Comparison of ENCODE assay signal across 3 cellular contexts in the genomic region with DNA sequence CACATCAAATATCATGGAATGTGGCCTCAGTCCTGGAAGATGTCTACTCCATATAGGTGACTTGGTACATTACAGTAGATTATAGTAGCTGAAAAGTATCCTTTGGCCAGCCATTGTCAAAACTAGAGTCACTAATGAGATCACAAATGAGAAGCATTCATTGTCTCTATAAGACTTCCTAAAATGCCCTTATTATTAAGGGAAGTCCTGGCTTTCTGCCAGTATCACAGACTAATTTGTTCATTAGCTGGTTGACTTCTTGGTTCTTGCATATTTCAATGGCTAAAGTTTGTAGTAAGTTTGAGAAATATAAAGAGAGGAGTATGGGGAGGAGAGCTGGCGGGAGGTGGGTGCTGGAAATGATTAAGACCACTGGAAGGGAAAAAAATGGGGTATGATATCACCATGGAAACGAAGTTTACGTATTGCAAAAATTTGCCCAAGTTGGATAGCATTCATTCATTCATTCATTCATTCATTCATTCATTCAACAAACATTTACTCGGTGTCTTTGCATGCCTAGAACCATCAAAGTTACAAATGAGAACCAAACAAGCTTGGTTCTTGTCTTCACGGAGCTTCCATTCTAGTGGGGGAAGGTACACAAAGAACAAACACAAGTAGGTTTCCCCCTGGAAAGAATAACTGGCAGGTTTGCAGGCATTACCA.
TF ChIP-seq lines count a peak whose summit lies in the region.

No MANE protein-coding gene starts in this region.

TF ChIP-seq in HepG2, 621 proteins besides CTCF, POLR2A, EP300 and RAD21:
- TF ChIP-seq KAT7 (CRISPR knock-in tag; IDR thresholded peaks at IDR 0.05; ENCODE audit: borderline replicate concordance) (no peak), ZNF24 (IDR thresholded peaks at IDR 0.05) (peak; percentile 45; the same call in 1 of the 2 replicates)

TF ChIP-seq in K562, 482 proteins besides CTCF, POLR2A, EP300 and RAD21:
- TF ChIP-seq, protein P1, sequence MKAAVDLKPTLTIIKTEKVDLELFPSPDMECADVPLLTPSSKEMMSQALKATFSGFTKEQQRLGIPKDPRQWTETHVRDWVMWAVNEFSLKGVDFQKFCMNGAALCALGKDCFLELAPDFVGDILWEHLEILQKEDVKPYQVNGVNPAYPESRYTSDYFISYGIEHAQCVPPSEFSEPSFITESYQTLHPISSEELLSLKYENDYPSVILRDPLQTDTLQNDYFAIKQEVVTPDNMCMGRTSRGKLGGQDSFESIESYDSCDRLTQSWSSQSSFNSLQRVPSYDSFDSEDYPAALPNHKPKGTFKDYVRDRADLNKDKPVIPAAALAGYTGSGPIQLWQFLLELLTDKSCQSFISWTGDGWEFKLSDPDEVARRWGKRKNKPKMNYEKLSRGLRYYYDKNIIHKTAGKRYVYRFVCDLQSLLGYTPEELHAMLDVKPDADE (conservative IDR thresholded peaks at IDR 0.05; ENCODE audit: control insufficient read depth, low read depth, low read length) = no peak
- 0 out of 2 replicates have a peak, but pooled peaks have one; percentile 18 for TF ChIP-seq ZNF316 (IDR thresholded peaks at IDR 0.05)
- peak; percentile 48 for TF ChIP-seq RFX1 (IDR thresholded peaks at IDR 0.05)
- TF ChIP-seq THRAP3 (IDR thresholded peaks at IDR 0.05; ENCODE audit: borderline replicate concordance) = no peak
- no peak for TF ChIP-seq ZNF224 (CRISPR knock-in tag; IDR thresholded peaks at IDR 0.05)
- TF ChIP-seq, protein P2, sequence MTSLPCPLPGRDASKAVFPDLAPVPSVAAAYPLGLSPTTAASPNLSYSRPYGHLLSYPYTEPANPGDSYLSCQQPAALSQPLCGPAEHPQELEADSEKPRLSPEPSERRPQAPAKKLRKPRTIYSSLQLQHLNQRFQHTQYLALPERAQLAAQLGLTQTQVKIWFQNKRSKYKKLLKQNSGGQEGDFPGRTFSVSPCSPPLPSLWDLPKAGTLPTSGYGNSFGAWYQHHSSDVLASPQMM (CRISPR knock-in tag; IDR thresholded peaks at IDR 0.05) = no peak
- TF ChIP-seq ELF2 (CRISPR knock-in tag; IDR thresholded peaks at IDR 0.05) = no peak
- TF ChIP-seq ZNF24 (IDR thresholded peaks at IDR 0.05) = peak; percentile 85
- TF ChIP-seq, protein P3, sequence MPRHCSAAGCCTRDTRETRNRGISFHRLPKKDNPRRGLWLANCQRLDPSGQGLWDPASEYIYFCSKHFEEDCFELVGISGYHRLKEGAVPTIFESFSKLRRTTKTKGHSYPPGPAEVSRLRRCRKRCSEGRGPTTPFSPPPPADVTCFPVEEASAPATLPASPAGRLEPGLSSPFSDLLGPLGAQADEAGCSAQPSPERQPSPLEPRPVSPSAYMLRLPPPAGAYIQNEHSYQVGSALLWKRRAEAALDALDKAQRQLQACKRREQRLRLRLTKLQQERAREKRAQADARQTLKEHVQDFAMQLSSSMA (CRISPR knock-in tag; IDR thresholded peaks at IDR 0.05) = no peak
- TF ChIP-seq CC2D1A (IDR thresholded peaks at IDR 0.05) = no peak
- TF ChIP-seq ZSCAN32 (CRISPR knock-in tag; IDR thresholded peaks at IDR 0.05) = no peak
- TF ChIP-seq NFIC (IDR thresholded peaks at IDR 0.05) = peak; percentile 56
- no peak for TF ChIP-seq GABPB2 (CRISPR knock-in tag; conservative IDR thresholded peaks at IDR 0.05)
- no peak for TF ChIP-seq TCF7 (IDR thresholded peaks at IDR 0.05; ENCODE audit: borderline replicate concordance)
- TF ChIP-seq MYNN (IDR thresholded peaks at IDR 0.05) = no peak
- no peak for TF ChIP-seq MYNN (CRISPR knock-in tag; IDR thresholded peaks at IDR 0.05)
- TF ChIP-seq NONO (IDR thresholded peaks at IDR 0.05; ENCODE audit: low read depth in 2 of 2, low read length in 1 of 2) = no peak
- no peak for TF ChIP-seq PTRF (tag; IDR thresholded peaks at IDR 0.05)
- TF ChIP-seq ZNF695 (CRISPR knock-in tag; IDR thresholded peaks at IDR 0.05) = no peak
- TF ChIP-seq, protein P4, sequence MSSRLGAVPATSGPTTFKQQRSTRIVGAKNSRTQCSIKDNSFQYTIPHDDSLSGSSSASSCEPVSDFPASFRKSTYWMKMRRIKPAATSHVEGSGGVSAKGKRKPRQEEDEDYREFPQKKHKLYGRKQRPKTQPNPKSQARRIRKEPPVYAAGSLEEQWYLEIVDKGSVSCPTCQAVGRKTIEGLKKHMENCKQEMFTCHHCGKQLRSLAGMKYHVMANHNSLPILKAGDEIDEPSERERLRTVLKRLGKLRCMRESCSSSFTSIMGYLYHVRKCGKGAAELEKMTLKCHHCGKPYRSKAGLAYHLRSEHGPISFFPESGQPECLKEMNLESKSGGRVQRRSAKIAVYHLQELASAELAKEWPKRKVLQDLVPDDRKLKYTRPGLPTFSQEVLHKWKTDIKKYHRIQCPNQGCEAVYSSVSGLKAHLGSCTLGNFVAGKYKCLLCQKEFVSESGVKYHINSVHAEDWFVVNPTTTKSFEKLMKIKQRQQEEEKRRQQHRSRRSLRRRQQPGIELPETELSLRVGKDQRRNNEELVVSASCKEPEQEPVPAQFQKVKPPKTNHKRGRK (tag; IDR thresholded peaks at IDR 0.05) = no peak
- TF ChIP-seq RHOXF2B (CRISPR knock-in tag; conservative IDR thresholded peaks at IDR 0.05) = no peak
- TF ChIP-seq, protein P5, sequence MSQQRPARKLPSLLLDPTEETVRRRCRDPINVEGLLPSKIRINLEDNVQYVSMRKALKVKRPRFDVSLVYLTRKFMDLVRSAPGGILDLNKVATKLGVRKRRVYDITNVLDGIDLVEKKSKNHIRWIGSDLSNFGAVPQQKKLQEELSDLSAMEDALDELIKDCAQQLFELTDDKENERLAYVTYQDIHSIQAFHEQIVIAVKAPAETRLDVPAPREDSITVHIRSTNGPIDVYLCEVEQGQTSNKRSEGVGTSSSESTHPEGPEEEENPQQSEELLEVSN (IDR thresholded peaks at IDR 0.05; ENCODE audit: borderline replicate concordance in 1 of 2, extremely low read depth in 1 of 2, insufficient read depth in 1 of 2, insufficient read length in 1 of 2, low read depth in 1 of 2, low read length in 1 of 2, poor library complexity in 1 of 2, severe bottlenecking in 1 of 2) = no peak

TF ChIP-seq in GM23338, 12 proteins besides CTCF, POLR2A, EP300 and RAD21:
- TF ChIP-seq ZNF114 (CRISPR knock-in tag; IDR thresholded peaks at IDR 0.05) = no peak
- no peak for TF ChIP-seq STAT1 (IDR thresholded peaks at IDR 0.05; ENCODE audit: unreplicated experiment)
- TF ChIP-seq, protein P6, sequence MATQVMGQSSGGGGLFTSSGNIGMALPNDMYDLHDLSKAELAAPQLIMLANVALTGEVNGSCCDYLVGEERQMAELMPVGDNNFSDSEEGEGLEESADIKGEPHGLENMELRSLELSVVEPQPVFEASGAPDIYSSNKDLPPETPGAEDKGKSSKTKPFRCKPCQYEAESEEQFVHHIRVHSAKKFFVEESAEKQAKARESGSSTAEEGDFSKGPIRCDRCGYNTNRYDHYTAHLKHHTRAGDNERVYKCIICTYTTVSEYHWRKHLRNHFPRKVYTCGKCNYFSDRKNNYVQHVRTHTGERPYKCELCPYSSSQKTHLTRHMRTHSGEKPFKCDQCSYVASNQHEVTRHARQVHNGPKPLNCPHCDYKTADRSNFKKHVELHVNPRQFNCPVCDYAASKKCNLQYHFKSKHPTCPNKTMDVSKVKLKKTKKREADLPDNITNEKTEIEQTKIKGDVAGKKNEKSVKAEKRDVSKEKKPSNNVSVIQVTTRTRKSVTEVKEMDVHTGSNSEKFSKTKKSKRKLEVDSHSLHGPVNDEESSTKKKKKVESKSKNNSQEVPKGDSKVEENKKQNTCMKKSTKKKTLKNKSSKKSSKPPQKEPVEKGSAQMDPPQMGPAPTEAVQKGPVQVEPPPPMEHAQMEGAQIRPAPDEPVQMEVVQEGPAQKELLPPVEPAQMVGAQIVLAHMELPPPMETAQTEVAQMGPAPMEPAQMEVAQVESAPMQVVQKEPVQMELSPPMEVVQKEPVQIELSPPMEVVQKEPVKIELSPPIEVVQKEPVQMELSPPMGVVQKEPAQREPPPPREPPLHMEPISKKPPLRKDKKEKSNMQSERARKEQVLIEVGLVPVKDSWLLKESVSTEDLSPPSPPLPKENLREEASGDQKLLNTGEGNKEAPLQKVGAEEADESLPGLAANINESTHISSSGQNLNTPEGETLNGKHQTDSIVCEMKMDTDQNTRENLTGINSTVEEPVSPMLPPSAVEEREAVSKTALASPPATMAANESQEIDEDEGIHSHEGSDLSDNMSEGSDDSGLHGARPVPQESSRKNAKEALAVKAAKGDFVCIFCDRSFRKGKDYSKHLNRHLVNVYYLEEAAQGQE (IDR thresholded peaks at IDR 0.05; ENCODE audit: unreplicated experiment) = no peak
- TF ChIP-seq ZNF331 (CRISPR knock-in tag; IDR thresholded peaks at IDR 0.05; ENCODE audit: low read depth) = no peak
- no peak for TF ChIP-seq NANOG (IDR thresholded peaks at IDR 0.05; ENCODE audit: borderline replicate concordance)
- TF ChIP-seq JUNB (IDR thresholded peaks at IDR 0.05; ENCODE audit: unreplicated experiment) = no peak
- no peak for TF ChIP-seq EZH2phosphoT487 (IDR thresholded peaks at IDR 0.05; ENCODE audit: unreplicated experiment)
- TF ChIP-seq EZH2 (IDR thresholded peaks at IDR 0.05; ENCODE audit: low read depth, unreplicated experiment) = no peak
- TF ChIP-seq, protein P7, sequence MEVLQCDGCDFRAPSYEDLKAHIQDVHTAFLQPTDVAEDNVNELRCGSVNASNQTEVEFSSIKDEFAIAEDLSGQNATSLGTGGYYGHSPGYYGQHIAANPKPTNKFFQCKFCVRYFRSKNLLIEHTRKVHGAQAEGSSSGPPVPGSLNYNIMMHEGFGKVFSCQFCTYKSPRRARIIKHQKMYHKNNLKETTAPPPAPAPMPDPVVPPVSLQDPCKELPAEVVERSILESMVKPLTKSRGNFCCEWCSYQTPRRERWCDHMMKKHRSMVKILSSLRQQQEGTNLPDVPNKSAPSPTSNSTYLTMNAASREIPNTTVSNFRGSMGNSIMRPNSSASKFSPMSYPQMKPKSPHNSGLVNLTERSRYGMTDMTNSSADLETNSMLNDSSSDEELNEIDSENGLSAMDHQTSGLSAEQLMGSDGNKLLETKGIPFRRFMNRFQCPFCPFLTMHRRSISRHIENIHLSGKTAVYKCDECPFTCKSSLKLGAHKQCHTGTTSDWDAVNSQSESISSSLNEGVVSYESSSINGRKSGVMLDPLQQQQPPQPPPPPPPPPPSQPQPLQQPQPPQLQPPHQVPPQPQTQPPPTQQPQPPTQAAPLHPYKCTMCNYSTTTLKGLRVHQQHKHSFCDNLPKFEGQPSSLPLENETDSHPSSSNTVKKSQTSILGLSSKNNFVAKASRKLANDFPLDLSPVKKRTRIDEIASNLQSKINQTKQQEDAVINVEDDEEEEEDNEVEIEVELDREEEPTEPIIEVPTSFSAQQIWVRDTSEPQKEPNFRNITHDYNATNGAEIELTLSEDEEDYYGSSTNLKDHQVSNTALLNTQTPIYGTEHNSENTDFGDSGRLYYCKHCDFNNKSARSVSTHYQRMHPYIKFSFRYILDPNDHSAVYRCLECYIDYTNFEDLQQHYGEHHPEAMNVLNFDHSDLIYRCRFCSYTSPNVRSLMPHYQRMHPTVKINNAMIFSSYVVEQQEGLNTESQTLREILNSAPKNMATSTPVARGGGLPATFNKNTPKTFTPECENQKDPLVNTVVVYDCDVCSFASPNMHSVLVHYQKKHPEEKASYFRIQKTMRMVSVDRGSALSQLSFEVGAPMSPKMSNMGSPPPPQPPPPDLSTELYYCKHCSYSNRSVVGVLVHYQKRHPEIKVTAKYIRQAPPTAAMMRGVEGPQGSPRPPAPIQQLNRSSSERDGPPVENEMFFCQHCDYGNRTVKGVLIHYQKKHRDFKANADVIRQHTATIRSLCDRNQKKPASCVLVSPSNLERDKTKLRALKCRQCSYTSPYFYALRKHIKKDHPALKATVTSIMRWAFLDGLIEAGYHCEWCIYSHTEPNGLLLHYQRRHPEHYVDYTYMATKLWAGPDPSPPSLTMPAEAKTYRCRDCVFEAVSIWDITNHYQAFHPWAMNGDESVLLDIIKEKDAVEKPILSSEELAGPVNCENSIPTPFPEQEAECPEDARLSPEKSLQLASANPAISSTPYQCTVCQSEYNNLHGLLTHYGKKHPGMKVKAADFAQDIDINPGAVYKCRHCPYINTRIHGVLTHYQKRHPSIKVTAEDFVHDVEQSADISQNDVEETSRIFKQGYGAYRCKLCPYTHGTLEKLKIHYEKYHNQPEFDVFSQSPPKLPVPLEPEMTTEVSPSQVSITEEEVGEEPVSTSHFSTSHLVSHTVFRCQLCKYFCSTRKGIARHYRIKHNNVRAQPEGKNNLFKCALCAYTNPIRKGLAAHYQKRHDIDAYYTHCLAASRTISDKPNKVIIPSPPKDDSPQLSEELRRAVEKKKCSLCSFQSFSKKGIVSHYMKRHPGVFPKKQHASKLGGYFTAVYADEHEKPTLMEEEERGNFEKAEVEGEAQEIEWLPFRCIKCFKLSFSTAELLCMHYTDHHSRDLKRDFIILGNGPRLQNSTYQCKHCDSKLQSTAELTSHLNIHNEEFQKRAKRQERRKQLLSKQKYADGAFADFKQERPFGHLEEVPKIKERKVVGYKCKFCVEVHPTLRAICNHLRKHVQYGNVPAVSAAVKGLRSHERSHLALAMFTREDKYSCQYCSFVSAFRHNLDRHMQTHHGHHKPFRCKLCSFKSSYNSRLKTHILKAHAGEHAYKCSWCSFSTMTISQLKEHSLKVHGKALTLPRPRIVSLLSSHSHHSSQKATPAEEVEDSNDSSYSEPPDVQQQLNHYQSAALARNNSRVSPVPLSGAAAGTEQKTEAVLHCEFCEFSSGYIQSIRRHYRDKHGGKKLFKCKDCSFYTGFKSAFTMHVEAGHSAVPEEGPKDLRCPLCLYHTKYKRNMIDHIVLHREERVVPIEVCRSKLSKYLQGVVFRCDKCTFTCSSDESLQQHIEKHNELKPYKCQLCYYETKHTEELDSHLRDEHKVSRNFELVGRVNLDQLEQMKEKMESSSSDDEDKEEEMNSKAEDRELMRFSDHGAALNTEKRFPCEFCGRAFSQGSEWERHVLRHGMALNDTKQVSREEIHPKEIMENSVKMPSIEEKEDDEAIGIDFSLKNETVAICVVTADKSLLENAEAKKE (CRISPR knock-in tag; IDR thresholded peaks at IDR 0.05) = no peak
- no peak for TF ChIP-seq CREB1 (CRISPR knock-in tag; IDR thresholded peaks at IDR 0.05; ENCODE audit: low read depth)
- no peak for TF ChIP-seq POLR2AphosphoS5 (IDR thresholded peaks at IDR 0.05; ENCODE audit: low read depth)
- TF ChIP-seq, protein P1 (IDR thresholded peaks at IDR 0.05) = no peak
